ENCODE assay signal across 17 cellular contexts in the genomic region with DNA sequence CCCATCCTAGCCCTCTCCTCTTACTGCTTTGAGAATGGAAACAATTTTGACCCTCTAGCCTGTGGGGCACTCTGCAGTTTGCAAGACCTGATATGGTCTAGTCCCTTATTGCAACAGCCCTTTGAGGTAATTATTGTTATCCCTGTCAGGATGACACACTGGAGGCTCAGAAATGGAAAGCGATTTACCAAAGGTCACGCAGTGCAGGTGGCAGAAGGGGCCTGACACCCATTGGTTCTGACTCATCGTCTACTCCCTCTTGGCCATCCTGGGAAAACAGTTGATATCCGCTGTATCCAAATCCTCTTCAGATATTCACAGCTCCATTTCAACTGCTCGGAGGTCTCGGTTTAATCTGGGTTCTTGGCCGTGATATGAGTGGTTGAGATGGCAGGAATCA.
"Had no signal": no experiment of that assay in that cellular context is flagged by ENCODE, and none has a peak within 500 bp of the region (broad histone marks: within the 10 kb centered on the region; RNA-seq: fewer than 3 reads in every experiment).

No MANE protein-coding gene starts in this region.

- H3K4me1 Mint-ChIP-seq: natural killer cell had no signal

- H3K9me3 Mint-ChIP-seq: activated naive CD4-positive, alpha-beta T cell treated with anti-CD3 and anti-CD28 coated beads, Interleukin-2, amount 50 U/mL, for 72 hours; natural killer cell had no signal

- H3K4me1 ChIP-seq: adrenal gland, vagina had no signal

- H3K36me3 Mint-ChIP-seq: activated naive CD4-positive, alpha-beta T cell treated with anti-CD3 and anti-CD28 coated beads, Interleukin-2, amount 50 U/mL, for 72 hours; natural killer cell had no signal

- H3K4me3 Mint-ChIP-seq: natural killer cell had no signal

- H3K4me3 ChIP-seq: adrenal gland, pancreas, tibial artery, vagina had no signal

- H3K9me3 ChIP-seq: adrenal gland, neutrophil, pancreas, tibial artery, vagina had no signal

- DNase-seq: activated CD4-positive, alpha-beta T cell treated with anti-CD3 and anti-CD28 coated beads, Interleukin-2, amount 50 U/mL, for 1 hour; activated CD4-positive, CD25-positive, alpha-beta regulatory T cell treated with anti-CD3 and anti-CD28 coated beads, Interleukin-2, amount 50 U/mL, for 72 hours; activated gamma-delta T cell treated with Interleukin-2 at 50 U/mL for 16 hours; adrenal gland; effector memory CD4-positive, alpha-beta T cell; islet precursor cell; left ventricle myocardium superior; natural killer cell; pancreas; stimulated activated CD8-positive, alpha-beta memory T cell treated with anti-CD3 and anti-CD28 coated beads, Interleukin-4, amount 100 ng/mL, for 48 hours; stimulated activated naive CD4-positive, alpha-beta T cell treated with Interleukin-2 at 50 U/mL for 16 hours; T-helper 2 cell; tibial artery had no signal

- H3K36me3 ChIP-seq: adrenal gland, neutrophil, pancreas had no signal

- ATAC-seq: activated naive CD4-positive, alpha-beta T cell treated with anti-CD3 and anti-CD28 coated beads, Interleukin-2, amount 50 U/mL, for 72 hours; left ventricle myocardium superior; natural killer cell had no signal

- H3K27ac Mint-ChIP-seq: activated naive CD4-positive, alpha-beta T cell treated with anti-CD3 and anti-CD28 coated beads, Interleukin-2, amount 50 U/mL, for 72 hours; natural killer cell had no signal

- H3K27me3 ChIP-seq: adrenal gland, neutrophil, pancreas, tibial artery, vagina had no signal

- H3K27ac ChIP-seq: adrenal gland, neutrophil, pancreas, tibial artery, vagina, VCaP had no signal
